8 cellular contexts compared by ENCODE assay signal in genomic region chr15:90286678-90287077, GRCh38. TPM values are rescaled to one million over a fixed set of nuclear protein-coding genes. Genes with fewer than 3 reads are reported as not detected.
DNase-seq lines count a peak whose midpoint lies in the region; ATAC-seq and TF ChIP-seq lines count a peak whose summit lies in the region.

No MANE protein-coding gene starts in this region.

- no peaks in the 10 kb centered on the region for H3K9me3 Mint-ChIP-seq in chondrocyte (ENCODE audit: low read depth)
- H3K9me3 Mint-ChIP-seq in neural progenitor cell, result no peaks in the 10 kb centered on the region

- H3K9me3 ChIP-seq in neural progenitor cell (ENCODE audit: low read depth), result no peaks in the 10 kb centered on the region

- H4K20me1 ChIP-seq in neural progenitor cell (ENCODE audit: low read depth), result no peaks in the 10 kb centered on the region

- H3K27me3 Mint-ChIP-seq in chondrocyte (ENCODE audit: low read depth) (no peaks in the 10 kb centered on the region), neural progenitor cell (ENCODE audit: insufficient read depth, low read depth) (no peaks in the 10 kb centered on the region)

- no peaks in the 10 kb centered on the region for H3K79me2 ChIP-seq in neural progenitor cell (ENCODE audit: low read depth)

- CTCF ChIA-PET in RWPE1 (lab: Yijun Ruan, JAX), result interaction anchor here (0.6 to 1.3 kb wide), 8 partner anchors 16 to 738 kb away, joined by 3 to 8 read pairs (median 4); partner anchors contain the start of gene CIB1

- no peak for ATAC-seq in HG03095 (IDR thresholded peaks at IDR 0.05; ENCODE audit: unreplicated experiment)
- ATAC-seq in HG03025 (IDR thresholded peaks at IDR 0.05; ENCODE audit: low FRiP score, unreplicated experiment), result no peak

- H3K27me3 ChIP-seq in neural progenitor cell, result no peaks in the 10 kb centered on the region

- no peak overlapping the region for H3K4me2 ChIP-seq in neural progenitor cell

- TF ChIP-seq CTCF in AG10803 (conservative IDR thresholded peaks at IDR 0.05; ENCODE audit: low read length) (peak; percentile 49), GM13977 (IDR thresholded peaks at IDR 0.05; ENCODE audit: extremely low read depth, insufficient read depth, missing control alignments) (peak; percentile 69), RWPE1 (conservative IDR thresholded peaks at IDR 0.05; ENCODE audit: low read depth) (peak; percentile 81), chondrocyte (IDR thresholded peaks at IDR 0.05) (peak; percentile 73), neural progenitor cell (IDR thresholded peaks at IDR 0.05) (peak; percentile 66)

- no peaks in the 10 kb centered on the region for H3K4me1 ChIP-seq in neural progenitor cell

- no peak overlapping the region for H3K4me3 ChIP-seq in AG10803 (ENCODE audit: low read length)
- no peak overlapping the region for H3K4me3 ChIP-seq in neural progenitor cell

- no peaks in the 10 kb centered on the region for H3K36me3 ChIP-seq in neural progenitor cell

- H3F3A ChIP-seq in neural progenitor cell (ENCODE audit: low read depth), result peaks cover 4% of the 10 kb centered on the region

- H3K4me1 Mint-ChIP-seq in chondrocyte (ENCODE audit: low read depth), result no peaks in the 10 kb centered on the region
- no peaks in the 10 kb centered on the region for H3K4me1 Mint-ChIP-seq in neural progenitor cell

- H3K27ac Mint-ChIP-seq in chondrocyte (ENCODE audit: unreplicated experiment) (no peak overlapping the region), neural progenitor cell (no peak overlapping the region)

- H3K27ac ChIP-seq in RWPE1 (no peak overlapping the region), neural progenitor cell (no peak overlapping the region)

- in situ Hi-C loops in GM13977 (cut with MboI; ENCODE audit: low pct_unique_long_range_greater_than_20kb, low sequenced_read_pairs, unreplicated experiment), result no loop called here

- H3K36me3 Mint-ChIP-seq in chondrocyte (ENCODE audit: low read depth) (no peaks in the 10 kb centered on the region), neural progenitor cell (no peaks in the 10 kb centered on the region)

- POLR2A ChIA-PET in RWPE1 (lab: Yijun Ruan, JAX; ENCODE audit: low non-redundant PET), result no interaction called here

- no peak overlapping the region for H3K9ac ChIP-seq in neural progenitor cell

- H2AFZ ChIP-seq in neural progenitor cell (replicated peaks), result no peak overlapping the region

- H3K4me3 Mint-ChIP-seq in chondrocyte (ENCODE audit: unreplicated experiment) (no peak overlapping the region), neural progenitor cell (no peak overlapping the region)

- DNase-seq in AG10803 (ENCODE audit: low read depth) (peak; percentile 47), GM13977 (ENCODE audit: low spot score) (peak; percentile 41), RWPE1 (ENCODE audit: low spot score) (peak; percentile 53), chondrocyte (ENCODE audit: low spot score) (no peak), neural progenitor cell (ENCODE audit: low spot score) (peak; percentile 40), HK-2 (ENCODE audit: unreplicated experiment) (no peak)

RNA-seq across cellular contexts. Expression of gene NGRN, which starts 21.2 kb away (rescaled TPM):
- total RNA-seq in chondrocyte, result 87.3 to 116 TPM (median 94.0 TPM) in 3 replicates
- 47.8 and 66.8 TPM in 2 replicates for total RNA-seq in neural progenitor cell (ENCODE audit: low replicate concordance)

RNA-seq across cellular contexts. Expression of gene TTLL13, which starts 37.3 kb away (rescaled TPM):
- total RNA-seq in chondrocyte (0.69 TPM in 1 of 3 replicates, not detected in the others), neural progenitor cell (ENCODE audit: low replicate concordance) (0.19 TPM in 1 of 2 replicates, not detected in the other)

RNA-seq across cellular contexts. Expression of gene GDPGP1, which starts 52.7 kb away (rescaled TPM):
- total RNA-seq in chondrocyte (4.8 to 5.8 TPM (median 5.5 TPM) in 3 replicates), neural progenitor cell (ENCODE audit: low replicate concordance) (0.67 and 3.5 TPM in 2 replicates)

RNA-seq across cellular contexts. Expression of gene CIB1, which starts 52.9 kb away (rescaled TPM):
- total RNA-seq in chondrocyte, result 40.2 to 42.4 TPM (median 40.9 TPM) in 3 replicates
- 5.2 and 7.7 TPM in 2 replicates for total RNA-seq in neural progenitor cell (ENCODE audit: low replicate concordance)

Comparison
In these comparisons a context has a peak if more than half of its experiments do, and no peak if none do; other contexts are left out.
1. DNase-seq: peak in AG10803 (single experiment), GM13977 (single experiment), RWPE1 (single experiment) and neural progenitor cell (single experiment); none in chondrocyte (single experiment) and HK-2 (single experiment).
2. Peak in every context shown above with its lines, with median percentiles within 50 percentile points of each other: CTCF ChIP-seq.